ENCODE assay signal across 26 cellular contexts in the genomic region with DNA sequence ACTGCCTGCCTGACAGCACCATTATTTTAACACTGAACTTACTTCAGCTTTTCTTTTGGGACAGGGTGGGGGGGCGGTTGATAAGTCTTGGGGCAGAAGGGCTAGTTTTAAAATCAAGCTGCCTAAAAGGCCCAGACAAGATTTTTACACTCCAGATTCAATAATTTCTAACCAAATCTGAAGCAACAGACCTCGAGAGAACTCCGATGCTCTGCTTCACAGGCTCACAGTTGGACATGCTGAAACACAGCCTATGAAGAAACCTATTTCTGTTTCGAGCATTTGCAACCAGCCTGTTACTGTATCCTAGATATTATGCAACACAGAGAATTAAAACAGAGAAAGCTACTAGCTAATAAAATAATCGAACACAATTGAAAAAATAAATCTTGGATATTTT. TPM values are rescaled to one million over a fixed set of nuclear protein-coding genes. Genes with fewer than 3 reads are reported as not detected.
DNase-seq lines count a peak whose midpoint lies in the region; FAIRE-seq and TF ChIP-seq lines count a peak whose summit lies in the region.
"Had no signal": no experiment of that assay in that cellular context is flagged by ENCODE, and none has a peak within 500 bp of the region (broad histone marks: within the 10 kb centered on the region; RNA-seq: fewer than 3 reads in every experiment).

No MANE protein-coding gene starts in this region.

- H3K27ac ChIP-seq in HUES64 (ENCODE audit: low read depth, low read length) (no peak overlapping the region), iPS-20b (ENCODE audit: low read length) (no peak overlapping the region), GM23248 (no peak overlapping the region)
- H3K27ac ChIP-seq: SJCRH30, transverse colon had no signal

- in situ Hi-C loops in GM23248 (cut with MboI): no loop called here

- DNase-seq in D721Med (ENCODE audit: insufficient read length, low spot score) (no peak), SHP77 (lab: John Stamatoyannopoulos, UW) (peak; percentile 43 to 66), GM23248 (no peak), NCI-H226 (no peak)
- DNase-seq in effector CD4-positive, alpha-beta T cell: no peak
- DNase-seq: activated B cell treated with CpG ODN at 0.5 μM for 24 hours; activated CD8-positive, alpha-beta T cell treated with anti-CD3 and anti-CD28 coated beads for 36 hours; activated naive CD4-positive, alpha-beta T cell treated with anti-CD3 and anti-CD28 coated beads for 36 hours; activated T-cell treated with anti-CD3 and anti-CD28 coated beads, Interleukin-2, amount 50 U/mL, for 1 hour; aorta; CD8-positive, alpha-beta T cell; islet precursor cell; NCI-H1105 treated with DMSO at 0.1 percent for 48 hours; PC-3; SJCRH30; stimulated activated naive B cell treated with anti-CD40 and anti-IgM and Interleukin-4, amounts not matched to agents 10 μg/mL and 1 μg/mL and 100 μg/mL, for 72 hours; transverse colon had no signal

- no peaks in the 10 kb centered on the region for H3K9me2 ChIP-seq in GM23248 (ENCODE audit: insufficient read depth)

- H3F3A ChIP-seq in GM23248 (ENCODE audit: insufficient read depth): no peaks in the 10 kb centered on the region

- no peaks in the 10 kb centered on the region for H3K27me3 ChIP-seq in HUES64 (ENCODE audit: insufficient read depth, low read length)
- H3K27me3 ChIP-seq in iPS-20b (ENCODE audit: insufficient read depth, low read length): no peaks in the 10 kb centered on the region
- no peaks in the 10 kb centered on the region for H3K27me3 ChIP-seq in GM23248 (replicated peaks; ENCODE audit: insufficient read depth)
- H3K27me3 ChIP-seq: SJCRH30, transverse colon had no signal

- WGBS in HUES64: 85% methylated on average over 3 of the region's 5 CpGs
- 22 to 32% methylated on average over 4 to 5 of the region's 5 CpGs for WGBS in GM23248 (ENCODE audit: low coverage in 1 of 2, low lambda C conversion rate in 2 of 2, missing lambda C conversion rate in 2 of 2), 2 experiments

- no peaks in the 10 kb centered on the region for H3K79me2 ChIP-seq in GM23248 (ENCODE audit: insufficient read depth)

- no peak for TF ChIP-seq CTCF in D721Med (IDR thresholded peaks at IDR 0.05; ENCODE audit: insufficient read depth, missing control alignments)

- H3K9ac ChIP-seq in HUES64 (ENCODE audit: low read depth, low read length) (peak overlapping the region; percentile 54; the same call in 1 of the 2 replicates), iPS-20b (ENCODE audit: low read depth, low read length) (peak overlapping the region; percentile 51; the same call in 1 of the 2 replicates), GM23248 (no peak overlapping the region)

- H3K4me1 ChIP-seq in HUES64 (ENCODE audit: insufficient read depth, low read length) (peaks cover 40% of the 10 kb centered on the region), iPS-20b (ENCODE audit: insufficient read depth, low read length) (peaks cover 23% of the 10 kb centered on the region; the same call in 1 of the 2 replicates), GM23248 (ENCODE audit: insufficient read depth) (no peaks in the 10 kb centered on the region)
- H3K4me1 ChIP-seq: SJCRH30, transverse colon had no signal

- H3K9me3 ChIP-seq in HUES64 (ENCODE audit: insufficient read depth, low read depth, low read length) (peaks cover 26% of the 10 kb centered on the region), iPS-20b (ENCODE audit: insufficient read depth, low read depth, low read length) (peaks cover 26% of the 10 kb centered on the region), GM23248 (ENCODE audit: low read depth) (no peaks in the 10 kb centered on the region)
- H3K9me3 ChIP-seq: SJCRH30, transverse colon had no signal

- no peaks in the 10 kb centered on the region for H4K20me1 ChIP-seq in GM23248 (ENCODE audit: insufficient read depth)

- H3K4me2 ChIP-seq in GM23248 (ENCODE audit: unreplicated experiment): no peak overlapping the region

- no peak overlapping the region for H2AFZ ChIP-seq in GM23248

- no peaks in the 10 kb centered on the region for H3K36me3 ChIP-seq in HUES64 (ENCODE audit: insufficient read depth, low read length)
- no peaks in the 10 kb centered on the region for H3K36me3 ChIP-seq in iPS-20b (ENCODE audit: insufficient read depth, low read depth, low read length)
- no peaks in the 10 kb centered on the region for H3K36me3 ChIP-seq in GM23248 (ENCODE audit: low read depth)
- H3K36me3 ChIP-seq: SJCRH30, transverse colon had no signal

- FAIRE-seq in D721Med (lab: Jason Lieb, UNC): peak; percentile 35
- FAIRE-seq: endometrium, HTR-8/SVneo had no signal

- H3K4me3 ChIP-seq in HUES64 (ENCODE audit: low read length) (no peak overlapping the region), iPS-20b (ENCODE audit: low read length) (peak overlapping the region; percentile 38; the same call in 1 of the 2 replicates), GM23248 (no peak overlapping the region)
- H3K4me3 ChIP-seq: SJCRH30, transverse colon had no signal

RNA-seq across cellular contexts. Expression of gene MYT1L, which starts 1.3 kb away (rescaled TPM):
- 0.35 TPM for polyA plus RNA-seq in HUES64 (2013, experiment 1 of 2)
- polyA plus RNA-seq in HUES64 (2013, experiment 2 of 2): 0.25 TPM
- not detected in 2 replicates for total RNA-seq in GM23248 (2014; rRNA removed; shearing (Covaris generic))
- polyA plus RNA-seq in GM23248 (2016; fragmentation: Nextera tagmentation; extraction: Ambion mirVana): not detected in 2 replicates
- total RNA-seq: activated B cell treated with CpG ODN at 0.5 μM for 24 hours; activated CD8-positive, alpha-beta T cell treated with anti-CD3 and anti-CD28 coated beads for 36 hours; activated naive CD4-positive, alpha-beta T cell treated with anti-CD3 and anti-CD28 coated beads for 36 hours; CD8-positive, alpha-beta T cell; chondrocyte; Daoy; lung microvascular endothelial cell; osteocyte; PC-3; sciatic nerve had no signal

Comparison
In these comparisons a context has a peak if more than half of its experiments do, and no peak if none do; other contexts are left out.
1. DNase-seq: peak in SHP77 (2 of 2); none in D721Med (single experiment), GM23248 (single experiment), effector CD4-positive, alpha-beta T cell (single experiment) and NCI-H226 (single experiment).